15 cellular contexts compared by ENCODE assay signal in genomic region chr2:173193925-173194324, GRCh38.
DNase-seq lines count a peak whose midpoint lies in the region; ATAC-seq, FAIRE-seq and TF ChIP-seq lines count a peak whose summit lies in the region.
"Had no signal": no experiment of that assay in that cellular context is flagged by ENCODE, and none has a peak within 500 bp of the region (broad histone marks: within the 10 kb centered on the region; RNA-seq: fewer than 3 reads in every experiment).

No MANE protein-coding gene starts in this region.

- TF ChIP-seq POLR2A in gastroesophageal sphincter (IDR thresholded peaks at IDR 0.05): no peak
- TF ChIP-seq POLR2A in spleen (IDR thresholded peaks at IDR 0.05): no peak

- no peak for TF ChIP-seq CTCF in cardiac muscle cell (IDR thresholded peaks at IDR 0.05; ENCODE audit: low read depth, low read length)
- no peak for TF ChIP-seq CTCF in astrocyte of the spinal cord (IDR thresholded peaks at IDR 0.05; ENCODE audit: low read depth, low read length)
- no peak for TF ChIP-seq CTCF in gastroesophageal sphincter (IDR thresholded peaks at IDR 0.05)
- no peak for TF ChIP-seq CTCF in spleen (IDR thresholded peaks at IDR 0.05 in 8 of 11, conservative IDR thresholded peaks at IDR 0.05 in 3 of 11)

- H3K9me3 ChIP-seq in cardiac muscle cell (ENCODE audit: low read depth) (no peaks in the 10 kb centered on the region), gastroesophageal sphincter (no peaks in the 10 kb centered on the region), spleen (no peaks in the 10 kb centered on the region)

- H3K4me1 ChIP-seq in cardiac muscle cell (ENCODE audit: low read depth): peaks cover 40% of the 10 kb centered on the region
- peaks cover 27 to 89% (median 36%) of the 10 kb centered on the region in 3 donors for H3K4me1 ChIP-seq in gastroesophageal sphincter
- no peaks in the 10 kb centered on the region for H3K4me1 ChIP-seq in spleen

- no peak overlapping the region for H3K4me3 ChIP-seq in cardiac muscle cell
- H3K4me3 ChIP-seq in astrocyte of the spinal cord (ENCODE audit: low read depth, low read length): no peak overlapping the region
- no peak overlapping the region for H3K4me3 ChIP-seq in gastroesophageal sphincter
- no peak overlapping the region for H3K4me3 ChIP-seq in spleen

- ATAC-seq in gastroesophageal sphincter: no peak
- ATAC-seq: activated CD8-positive, alpha-beta T cell treated with anti-CD3 and anti-CD28 coated beads, Interleukin-2, amount 10 ng/mL, durations not matched to agents 7 days and 5 days; right cardiac atrium had no signal

- no peak for DNase-seq in cardiac muscle cell (ENCODE audit: low read depth in 1 of 2, low spot score in 1 of 2)
- DNase-seq in cardiac septum (ENCODE audit: low spot score): no peak
- DNase-seq in astrocyte of the spinal cord (ENCODE audit: low read depth, low spot score): peak; percentile 59
- peak; percentile 9 for DNase-seq in urothelium cell line (ENCODE audit: low spot score)
- DNase-seq in NCI-H1694 (lab: John Stamatoyannopoulos, UW): no peak
- DNase-seq in COR-L47 (lab: John Stamatoyannopoulos, UW): no peak
- DNase-seq in spleen: no peak
- DNase-seq: 8988T; activated CD8-positive, alpha-beta T cell treated with anti-CD3 and anti-CD28 coated beads, Interleukin-2, amount 10 ng/mL, durations not matched to agents 7 days and 5 days; NCI-H2107; NCI-H774; right cardiac atrium; stimulated activated CD4-positive, alpha-beta T cell treated with anti-CD3 and anti-CD28 coated beads, Interleukin-4, amount 100 ng/mL, for 1 hour had no signal

- intact Hi-C loops in cardiac septum (cut with DNase I) (no loop called here), spleen (cut with DNase I; ENCODE audit: low total_unique reads) (no loop called here)

- WGBS in gastroesophageal sphincter (ENCODE audit: low coverage in 1 of 2), 2 donors: 50 to 55% methylated on average over 1 of the region's 1 CpG
- WGBS in spleen, 5 donors: 82 to 100% (median 90%) methylated on average over 1 of the region's 1 CpG

- H3K36me3 ChIP-seq in cardiac muscle cell (peaks cover 24% of the 10 kb centered on the region), gastroesophageal sphincter (peaks cover 0 to 19% of the 10 kb centered on the region in 2 donors), spleen (peaks cover 0 to 16% (median 7%) of the 10 kb centered on the region in 6 donors)

- no peak for TF ChIP-seq EP300 in gastroesophageal sphincter (IDR thresholded peaks at IDR 0.05)

- H3K27ac ChIP-seq in cardiac muscle cell: peak overlapping the region; percentile 70
- H3K27ac ChIP-seq in gastroesophageal sphincter: peak overlapping the region; percentile 71 to 92 (median 81)
- no peak overlapping the region for H3K27ac ChIP-seq in spleen
- H3K27ac ChIP-seq: C4-2B had no signal

- H3K27me3 ChIP-seq in cardiac muscle cell (no peaks in the 10 kb centered on the region), gastroesophageal sphincter (no peaks in the 10 kb centered on the region), spleen (replicated peaks in 1 of 7) (no peaks in the 10 kb centered on the region)

- in situ Hi-C loops in astrocyte of the spinal cord (cut with HindIII; ENCODE audit: low sequenced_read_pairs): no loop called here

- FAIRE-seq in urothelium cell line (lab: Jason Lieb, UNC): no peak

Comparison
In these comparisons a context has a peak if more than half of its experiments do, and no peak if none do; other contexts are left out.
1. DNase-seq: peak in astrocyte of the spinal cord (single experiment) and urothelium cell line (single experiment); none in cardiac muscle cell (0 of 2), cardiac septum (single experiment), NCI-H1694 (single experiment), COR-L47 (single experiment) and spleen (single experiment).
2. H3K27ac ChIP-seq: peak in cardiac muscle cell (single experiment) and gastroesophageal sphincter (4 of 4); none in spleen (0 of 8).